In genomic region chr5:180222056-180222455, GRCh38 we compare ENCODE assay signal across 23 cellular contexts. TPM values are rescaled to one million over a fixed set of nuclear protein-coding genes. Genes with fewer than 3 reads are reported as not detected.
DNase-seq lines count a peak whose midpoint lies in the region; FAIRE-seq and TF ChIP-seq lines count a peak whose summit lies in the region.
"Had no signal": no experiment of that assay in that cellular context is flagged by ENCODE, and none has a peak within 500 bp of the region (broad histone marks: within the 10 kb centered on the region; RNA-seq: fewer than 3 reads in every experiment).

No MANE protein-coding gene starts in this region.

- H3K4me1 Mint-ChIP-seq in Caco-2 (ENCODE audit: low read depth, unreplicated experiment), result no peaks in the 10 kb centered on the region
- no peaks in the 10 kb centered on the region for H3K4me1 Mint-ChIP-seq in CD14-positive monocyte
- H3K4me1 Mint-ChIP-seq: CD4-positive, CD25-positive, alpha-beta regulatory T cell had no signal

- no peak overlapping the region for H3K14ac ChIP-seq in trophoblast cell (ENCODE audit: low read length)

- intact Hi-C loops in Caco-2 (cut with micrococcal nuclease; ENCODE audit: unreplicated experiment) (no loop called here), CD14-positive monocyte (cut with micrococcal nuclease) (no loop called here)

- DNase-seq in Caco-2 (no peak), bronchial epithelial cell (ENCODE audit: low read depth) (no peak), mesenteric fat pad (ENCODE audit: low spot score) (peak; percentile 43), trophoblast cell (no peak), NCI-H2227 treated with DMSO at 0.1 percent for 48 hours (lab: John Stamatoyannopoulos, UW) (no peak), CD14-positive monocyte (ENCODE audit: low spot score) (no peak), Karpas-422 (no peak), brain microvascular endothelial cell (no peak)
- DNase-seq: C1 segment of cervical spinal cord; CD4-positive, CD25-positive, alpha-beta regulatory T cell; DMS 273 treated with DMSO at 0.1 percent for 48 hours; DMS79; EL; GDM1; GM23248; H7; HCEC 1CT had no signal

- peak; percentile 60 for FAIRE-seq in bronchial epithelial cell (lab: Jason Lieb, UNC)
- FAIRE-seq: D721Med, GM12878, H1 had no signal

- H3K27me3 ChIP-seq in Caco-2 (replicated peaks; ENCODE audit: control insufficient read depth, insufficient read depth, low read length) (no peaks in the 10 kb centered on the region), bronchial epithelial cell (ENCODE audit: control insufficient read depth, insufficient read depth, low read length) (no peaks in the 10 kb centered on the region), trophoblast cell (ENCODE audit: insufficient read depth, low read length) (no peaks in the 10 kb centered on the region), Karpas-422 (ENCODE audit: low read length) (no peaks in the 10 kb centered on the region), brain microvascular endothelial cell (replicated peaks) (no peaks in the 10 kb centered on the region)

- H4K12ac ChIP-seq in trophoblast cell (ENCODE audit: low read depth, low read length), result no peak overlapping the region

- no peak overlapping the region for H2BK5ac ChIP-seq in trophoblast cell (ENCODE audit: low read depth, low read length, poor library complexity)

- H3K27ac Mint-ChIP-seq in Caco-2 (ENCODE audit: unreplicated experiment), result peak overlapping the region; percentile 41
- no peak overlapping the region for H3K27ac Mint-ChIP-seq in CD14-positive monocyte
- H3K27ac Mint-ChIP-seq: CD4-positive, CD25-positive, alpha-beta regulatory T cell; CD8-positive, alpha-beta T cell had no signal

- no peaks in the 10 kb centered on the region for H3K9me2 ChIP-seq in Karpas-422 (replicated peaks; ENCODE audit: insufficient read depth, low read length)

- BruUV-seq in Caco-2 (replicated peaks; lab: Mats Ljungman, UMichigan), result no TSS peak

- H2BK12ac ChIP-seq in trophoblast cell (ENCODE audit: low read length), result no peak overlapping the region

- TF ChIP-seq CTCF in Caco-2 (IDR thresholded peaks at IDR 0.05; ENCODE audit: insufficient read depth in 1 of 2, low read depth in 1 of 2, low read length in 1 of 2, severe bottlenecking in 1 of 2, unreplicated experiment in 1 of 2) (no peak), bronchial epithelial cell (IDR thresholded peaks at IDR 0.05; ENCODE audit: insufficient read depth, low read length, severe bottlenecking) (no peak), CD14-positive monocyte (IDR thresholded peaks at IDR 0.05) (no peak), brain microvascular endothelial cell (IDR thresholded peaks at IDR 0.05; ENCODE audit: low read depth, low read length, missing control alignments) (no peak)

- no peak overlapping the region for H4K91ac ChIP-seq in trophoblast cell (ENCODE audit: low read depth, low read length)

- H3K36me3 Mint-ChIP-seq in Caco-2 (ENCODE audit: insufficient read depth, unreplicated experiment) (peaks cover 17% of the 10 kb centered on the region), CD14-positive monocyte (no peaks in the 10 kb centered on the region)

- H3K79me2 ChIP-seq in trophoblast cell (ENCODE audit: control insufficient read depth, insufficient read depth, low read length, poor library complexity), result no peaks in the 10 kb centered on the region
- H3K79me2 ChIP-seq in Karpas-422 (ENCODE audit: low read length), result no peaks in the 10 kb centered on the region

- H3K36me3 ChIP-seq in Caco-2 (ENCODE audit: control insufficient read depth, insufficient read depth, low read length) (no peaks in the 10 kb centered on the region), bronchial epithelial cell (ENCODE audit: control insufficient read depth, insufficient read depth, low read length) (no peaks in the 10 kb centered on the region), trophoblast cell (ENCODE audit: control insufficient read depth in 1 of 2, insufficient read depth in 2 of 2, low read length in 2 of 2) (peaks cover 0 to 3% of the 10 kb centered on the region in 2 experiments), Karpas-422 (ENCODE audit: insufficient read depth, low read length) (no peaks in the 10 kb centered on the region), brain microvascular endothelial cell (replicated peaks) (no peaks in the 10 kb centered on the region)

- no peak overlapping the region for H4K8ac ChIP-seq in trophoblast cell (ENCODE audit: low read depth, low read length)

- no peak overlapping the region for H3K4me2 ChIP-seq in trophoblast cell (ENCODE audit: low read length)
- no peak overlapping the region for H3K4me2 ChIP-seq in Karpas-422 (ENCODE audit: low read depth, low read length, poor library complexity, severe bottlenecking)

- H3K4me1 ChIP-seq in Caco-2 (no peaks in the 10 kb centered on the region), trophoblast cell (ENCODE audit: control insufficient read depth in 1 of 2, insufficient read depth in 2 of 2, low read length in 2 of 2) (no peaks in the 10 kb centered on the region), Karpas-422 (ENCODE audit: low read length) (no peaks in the 10 kb centered on the region)

- H3K4me3 Mint-ChIP-seq in Caco-2 (ENCODE audit: unreplicated experiment) (no peak overlapping the region), CD14-positive monocyte (no peak overlapping the region)
- H3K4me3 Mint-ChIP-seq: CD4-positive, CD25-positive, alpha-beta regulatory T cell; CD8-positive, alpha-beta T cell had no signal

- CTCF ChIA-PET in Caco-2 (lab: Charles Lee), result no interaction called here

- no peak overlapping the region for H3K27ac ChIP-seq in trophoblast cell (ENCODE audit: low read depth, low read length)
- no peak overlapping the region for H3K27ac ChIP-seq in Karpas-422 (ENCODE audit: low read length)
- H3K27ac ChIP-seq in brain microvascular endothelial cell, result no peak overlapping the region
- H3K27ac ChIP-seq: GM23248 had no signal

- WGBS in trophoblast cell (ENCODE audit: extremely low coverage, insufficient coverage, insufficient read length), result no CpG with 5 or more reads among the region's 11 CpGs

- H3K4me3 ChIP-seq in Caco-2 (ENCODE audit: low read depth, low read length) (no peak overlapping the region), bronchial epithelial cell (ENCODE audit: low read depth, low read length) (no peak overlapping the region), trophoblast cell (ENCODE audit: low read depth, low read length) (peak overlapping the region; percentile 5), Karpas-422 (ENCODE audit: low read length) (no peak overlapping the region), brain microvascular endothelial cell (ENCODE audit: low read depth, low read length) (no peak overlapping the region)
- H3K4me3 ChIP-seq: GM12878, GM23248 had no signal

- no peak overlapping the region for H3K4ac ChIP-seq in trophoblast cell (ENCODE audit: low read depth, low read length)

- H3K9me3 ChIP-seq in Caco-2 (no peaks in the 10 kb centered on the region; the same call in none of the 2 replicates), trophoblast cell (ENCODE audit: insufficient read depth, low read depth, low read length) (peaks cover 13% of the 10 kb centered on the region), Karpas-422 (ENCODE audit: low read length) (peaks cover 4% of the 10 kb centered on the region)

- no peaks in the 10 kb centered on the region for H3K27me3 Mint-ChIP-seq in Caco-2 (ENCODE audit: insufficient read depth, unreplicated experiment)
- peaks cover 0 to 4% (median 1%) of the 10 kb centered on the region in 3 donors for H3K27me3 Mint-ChIP-seq in CD14-positive monocyte (ENCODE audit: low read depth in 3 of 3)
- H3K27me3 Mint-ChIP-seq: CD4-positive, CD25-positive, alpha-beta regulatory T cell had no signal

- H4K20me1 ChIP-seq in Karpas-422 (ENCODE audit: insufficient read depth, low read depth, low read length), result no peaks in the 10 kb centered on the region

- no peaks in the 10 kb centered on the region for H3K79me1 ChIP-seq in trophoblast cell (ENCODE audit: low read length)

- no peak overlapping the region for H2BK120ac ChIP-seq in trophoblast cell (ENCODE audit: insufficient read depth, low read length, poor library complexity)

- no peak overlapping the region for H3K23ac ChIP-seq in trophoblast cell (ENCODE audit: low read length)

- POLR2A ChIA-PET in Caco-2 (lab: Charles Lee), result no interaction called here

- H3K9me3 Mint-ChIP-seq in Caco-2 (ENCODE audit: unreplicated experiment), result peaks cover 42% of the 10 kb centered on the region
- H3K9me3 Mint-ChIP-seq in CD14-positive monocyte, result peaks cover 40 to 77% (median 72%) of the 10 kb centered on the region in 7 donors

- in situ Hi-C loops in brain microvascular endothelial cell (cut with HindIII; ENCODE audit: low pct_ligation_motif_present, low sequenced_read_pairs), result no loop called here

- H3K18ac ChIP-seq in trophoblast cell (ENCODE audit: low read length), result no peak overlapping the region

- H2AK5ac ChIP-seq in trophoblast cell (ENCODE audit: low read length), result no peak overlapping the region

- H2AFZ ChIP-seq in trophoblast cell (ENCODE audit: insufficient read depth, low read length, poor library complexity) (no peak overlapping the region), Karpas-422 (ENCODE audit: low read length) (no peak overlapping the region)
- H2AFZ ChIP-seq: GM23248 had no signal

- H3K9ac ChIP-seq in trophoblast cell (ENCODE audit: low read length), result no peak overlapping the region
- H3K9ac ChIP-seq in Karpas-422 (ENCODE audit: low read length), result no peak overlapping the region
- H3K9ac ChIP-seq: GM23248 had no signal

RNA-seq across cellular contexts. Expression of gene RASGEF1C, which starts 13.0 kb away (rescaled TPM):
- total RNA-seq in Caco-2 (2022), result not detected in 2 replicates
- under 0.01 TPM in 1 of 2 replicates, not detected in the other for total RNA-seq in bronchial epithelial cell
- not detected for total RNA-seq in mesenteric fat pad
- 0.56 and 0.78 TPM in 2 replicates for polyA plus RNA-seq in trophoblast cell (2013)
- not detected for polyA plus RNA-seq in CD14-positive monocyte
- not detected in 2 replicates for total RNA-seq in Karpas-422 (2014; rRNA removed; shearing (Covaris generic); ENCODE audit: low replicate concordance)
- total RNA-seq: A673; CD4-positive, CD25-positive, alpha-beta regulatory T cell; CD8-positive, alpha-beta T cell; GM12878; GM23248 had no signal
- polyA plus RNA-seq: BJ; CD4-positive, CD25-positive, alpha-beta regulatory T cell; GM12878; GM23248 had no signal
